ENCODE assay signal across 9 cellular contexts in the genomic region with DNA sequence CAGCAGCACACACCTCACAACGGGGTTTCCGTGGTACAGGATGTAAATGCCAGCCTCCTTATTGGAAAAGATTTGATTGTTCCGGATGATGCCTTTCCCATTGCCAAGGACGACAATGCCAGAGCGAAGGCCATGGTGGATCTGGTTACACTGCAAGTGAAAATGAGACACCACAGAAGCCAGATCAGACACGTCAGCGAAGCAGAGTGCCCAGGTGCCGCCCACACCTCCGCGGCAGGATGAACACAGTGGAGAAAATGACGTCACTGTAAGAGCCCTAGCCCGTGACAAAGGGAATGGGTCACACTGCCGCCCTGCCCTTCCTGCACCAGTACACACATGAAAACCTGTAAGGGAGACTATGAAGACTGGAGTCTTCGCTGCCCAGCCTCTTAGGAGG.
DNase-seq lines count a peak whose midpoint lies in the region; ATAC-seq lines count a peak whose summit lies in the region.
"Had no signal": no experiment of that assay in that cellular context is flagged by ENCODE, and none has a peak within 500 bp of the region (broad histone marks: within the 10 kb centered on the region; RNA-seq: fewer than 3 reads in every experiment).

No MANE protein-coding gene starts in this region.

- ATAC-seq in HG03045 (IDR thresholded peaks at IDR 0.05; ENCODE audit: unreplicated experiment): peak; percentile 53
- ATAC-seq in HG02623 (IDR thresholded peaks at IDR 0.05; ENCODE audit: unreplicated experiment): no peak
- no peak for ATAC-seq in HG03342 (IDR thresholded peaks at IDR 0.05; ENCODE audit: unreplicated experiment)
- ATAC-seq in HG03135 (IDR thresholded peaks at IDR 0.05; ENCODE audit: unreplicated experiment): no peak

- peak; percentile 81 for DNase-seq in DMS53 (lab: John Stamatoyannopoulos, UW)
- DNase-seq in activated CD4-positive, alpha-beta T cell treated with anti-CD3 and anti-CD28 coated beads, Interleukin-2, amount 50 U/mL, for 1 hour: peak; percentile 73
- no peak for DNase-seq in epithelial cell of prostate (ENCODE audit: low read depth, low spot score)
- DNase-seq in stimulated activated CD8-positive, alpha-beta memory T cell treated with anti-CD3 and anti-CD28 coated beads, Interleukin-15, amount 100 ng/mL, for 48 hours (ENCODE audit: low read depth in 2 of 2): peak; percentile 58 to 74

- H3K27ac ChIP-seq in epithelial cell of prostate: peak overlapping the region; percentile 13
- H3K27ac ChIP-seq: SK-N-MC had no signal
